2 cellular contexts compared by ENCODE assay signal in genomic region chr2:241062342-241063092, GRCh38.
TF ChIP-seq lines count a peak whose summit lies in the region.

No MANE protein-coding gene starts in this region.

TF ChIP-seq in SK-N-SH, 30 proteins besides CTCF, POLR2A, EP300 and RAD21 (continued from another document):
- TF ChIP-seq POLR2AphosphoS5 (IDR thresholded peaks at IDR 0.05; ENCODE audit: low read depth, low read length): no peak

TF ChIP-seq in SK-N-SH treated with all-trans-retinoic acid at 6 μM for 48 hours, 23 proteins besides CTCF, POLR2A, EP300 and RAD21 (continued from another document):
- TF ChIP-seq CREB5 (CRISPR knock-in tag; IDR thresholded peaks at IDR 0.05; ENCODE audit: low read depth) (no peak), ARNTL (CRISPR knock-in tag; IDR thresholded peaks at IDR 0.05; ENCODE audit: borderline replicate concordance, low read depth) (no peak), ZNF8 (CRISPR knock-in tag; IDR thresholded peaks at IDR 0.05) (no peak), RARB (CRISPR knock-in tag; IDR thresholded peaks at IDR 0.05) (no peak), ZFP30 (CRISPR knock-in tag; IDR thresholded peaks at IDR 0.05) (no peak), TSHZ2 (CRISPR knock-in tag; IDR thresholded peaks at IDR 0.05) (no peak), PPARA (CRISPR knock-in tag; IDR thresholded peaks at IDR 0.05; ENCODE audit: borderline replicate concordance) (no peak), TCF4 (CRISPR knock-in tag; IDR thresholded peaks at IDR 0.05; ENCODE audit: borderline replicate concordance) (no peak), TOX (CRISPR knock-in tag; IDR thresholded peaks at IDR 0.05; ENCODE audit: borderline replicate concordance) (no peak), ISL1 (CRISPR knock-in tag; IDR thresholded peaks at IDR 0.05) (no peak), ZNF565 (CRISPR knock-in tag; conservative IDR thresholded peaks at IDR 0.05; ENCODE audit: low read depth) (no peak)
